23 cellular contexts compared by ENCODE assay signal in genomic region chr11:2750101-2750509, GRCh38. TPM values are rescaled to one million over a fixed set of nuclear protein-coding genes. Genes with fewer than 3 reads are reported as not detected.
A peak's percentile ranks its signal among the peaks of the same experiment; 100 is the strongest.
DNase-seq lines count a peak whose midpoint lies in the region; ATAC-seq and TF ChIP-seq lines count a peak whose summit lies in the region.
"Had no signal": no experiment of that assay in that cellular context is flagged by ENCODE, and none has a peak within 500 bp of the region (broad histone marks: within the 10 kb centered on the region; RNA-seq: fewer than 3 reads in every experiment).

No MANE protein-coding gene starts in this region.

- ATAC-seq in RWPE2 (ENCODE audit: low read depth) = no peak
- ATAC-seq in left lung = no peak
- ATAC-seq in GM19324 (IDR thresholded peaks at IDR 0.05; ENCODE audit: low FRiP score, unreplicated experiment) = no peak
- ATAC-seq: foreskin keratinocyte; GM12878; HCT116; psoas muscle; stimulated activated naive CD8-positive, alpha-beta T cell treated with anti-CD3 and anti-CD28 coated beads, Interleukin-15, amount 100 ng/mL, for 72 hours had no signal

- no peak for TF ChIP-seq CTCF in RWPE2 (IDR thresholded peaks at IDR 0.05; ENCODE audit: poor library complexity, severe bottlenecking)
- no peak for TF ChIP-seq CTCF in left lung (IDR thresholded peaks at IDR 0.05)

- no peaks in the 10 kb centered on the region for H3K4me1 ChIP-seq in RWPE2 (ENCODE audit: insufficient read depth, poor library complexity, severe bottlenecking)
- no peaks in the 10 kb centered on the region for H3K4me1 ChIP-seq in left lung
- H3K4me1 ChIP-seq: foreskin keratinocyte, psoas muscle had no signal

- DNase-seq in activated effector memory CD4-positive, alpha-beta T cell treated with anti-CD3 and anti-CD28 coated beads, Interleukin-2, amount 50 U/mL, for 16 hours = peak; percentile 27
- no peak for DNase-seq in activated effector memory CD4-positive, alpha-beta T cell treated with Interleukin-2 at 50 U/mL for 16 hours
- DNase-seq in RWPE2 (ENCODE audit: low spot score) (peak; percentile 38), left lung (peak; percentile 15 to 61), posterior vena cava (ENCODE audit: low spot score) (peak; percentile 64), HK-2 (ENCODE audit: unreplicated experiment) (no peak), ACHN (no peak)
- DNase-seq: 8988T; activated CD4-positive, alpha-beta T cell treated with anti-CD3 and anti-CD28 coated beads for 48 hours; activated naive CD4-positive, alpha-beta T cell; activated T-cell treated with anti-CD3 and anti-CD28 coated beads, Interleukin-2, amount 50 U/mL, for 24 hours; CD4-positive, CD25-positive, alpha-beta regulatory T cell; foreskin keratinocyte; hippocampal formation; immature natural killer cell; NCI-H2081 treated with DMSO at 0.1 percent for 48 hours; stimulated activated naive CD8-positive, alpha-beta T cell treated with anti-CD3 and anti-CD28 coated beads, Interleukin-15, amount 100 ng/mL, for 72 hours had no signal

- no peaks in the 10 kb centered on the region for H3K27me3 ChIP-seq in RWPE2 (ENCODE audit: insufficient read depth, poor library complexity, severe bottlenecking)
- no peaks in the 10 kb centered on the region for H3K27me3 ChIP-seq in left lung
- H3K27me3 ChIP-seq: neutrophil had no signal

- no peak overlapping the region for H3K4me3 ChIP-seq in RWPE2 (ENCODE audit: severe bottlenecking)
- no peak overlapping the region for H3K4me3 ChIP-seq in left lung
- H3K4me3 ChIP-seq: GM12878, psoas muscle had no signal

- H3K27ac ChIP-seq in RWPE2 (ENCODE audit: poor library complexity, severe bottlenecking) (no peak overlapping the region), left lung (no peak overlapping the region)
- H3K27ac ChIP-seq: foreskin keratinocyte, KMS-11, neutrophil, psoas muscle had no signal

- no peaks in the 10 kb centered on the region for H3K9me3 ChIP-seq in RWPE2 (ENCODE audit: severe bottlenecking)
- H3K9me3 ChIP-seq in left lung = no peaks in the 10 kb centered on the region
- H3K9me3 ChIP-seq: neutrophil, psoas muscle had no signal

- in situ Hi-C loops in ACHN (cut with HindIII; ENCODE audit: low pct_ligation_motif_present, low pct_unique_long_range_greater_than_20kb, low sequenced_read_pairs) = no loop called here

- H3K36me3 ChIP-seq in RWPE2 (ENCODE audit: low read depth) (no peaks in the 10 kb centered on the region), left lung (no peaks in the 10 kb centered on the region)
- H3K36me3 ChIP-seq: neutrophil had no signal

- intact Hi-C loops in left lung (cut with DNase I) (no loop called here), posterior vena cava (cut with DNase I) (no loop called here)

RNA-seq across cellular contexts. Expression of gene KCNQ1OT1, which starts 50.3 kb away (rescaled TPM):
- total RNA-seq in left lung (1 to 10 TPM; 2.5 to 2.6 TPM), posterior vena cava (1 to 10 TPM; 1.8 to 3.5 TPM)

Comparison
In these comparisons a context has a peak if more than half of its experiments do, and no peak if none do; other contexts are left out.
1. DNase-seq: peak in activated effector memory CD4-positive, alpha-beta T cell treated with anti-CD3 and anti-CD28 coated beads, Interleukin-2, amount 50 U/mL, for 16 hours (single experiment), RWPE2 (single experiment), left lung (2 of 2) and posterior vena cava (single experiment); none in activated effector memory CD4-positive, alpha-beta T cell treated with Interleukin-2 at 50 U/mL for 16 hours (single experiment), HK-2 (single experiment) and ACHN (single experiment).